In genomic region chr6:129661478-129662405, GRCh38 we compare ENCODE assay signal across 11 cellular contexts. TPM values are rescaled to one million over a fixed set of nuclear protein-coding genes. Genes with fewer than 3 reads are reported as not detected.
DNase-seq lines count a peak whose midpoint lies in the region; ATAC-seq and TF ChIP-seq lines count a peak whose summit lies in the region.
"Had no signal": no experiment of that assay in that cellular context is flagged by ENCODE, and none has a peak within 500 bp of the region (broad histone marks: within the 10 kb centered on the region; RNA-seq: fewer than 3 reads in every experiment).

No MANE protein-coding gene starts in this region.

- no peak overlapping the region for H3K27ac ChIP-seq in CD4-positive, alpha-beta T cell (ENCODE audit: low read depth, low read length)

- no peak for TF ChIP-seq CTCF in CD4-positive, alpha-beta T cell (IDR thresholded peaks at IDR 0.05)

- H3K9me3 Mint-ChIP-seq in CD4-positive, alpha-beta T cell, result no peaks in the 10 kb centered on the region
- no peaks in the 10 kb centered on the region for H3K9me3 Mint-ChIP-seq in dendritic cell treated with granulocyte-macrophage colony-stimulating factor and Interleukin-4, amounts not matched to agents 40 ng/mL and 50 ng/mL, for 4 days
- H3K9me3 Mint-ChIP-seq: activated T-helper 17 cell treated with anti-CD3 and anti-CD28 coated beads, Interleukin-2, amount 50 U/mL, for 72 hours; CD8-positive, alpha-beta memory T cell had no signal

- no peak overlapping the region for H3K27ac Mint-ChIP-seq in CD4-positive, alpha-beta T cell
- H3K27ac Mint-ChIP-seq in dendritic cell treated with granulocyte-macrophage colony-stimulating factor and Interleukin-4, amounts not matched to agents 40 ng/mL and 50 ng/mL, for 4 days, result peak overlapping the region; percentile 60
- H3K27ac Mint-ChIP-seq: activated T-helper 17 cell treated with anti-CD3 and anti-CD28 coated beads, Interleukin-2, amount 50 U/mL, for 72 hours had no signal

- POLR2A ChIA-PET in CD4-positive, alpha-beta T cell (lab: Charles Lee), result interaction anchor here (1.6 kb wide), 1 partner anchor 9 kb away, joined by 4 read pairs; no protein-coding TSS in a partner anchor

- CTCF ChIA-PET in CD4-positive, alpha-beta T cell (lab: Charles Lee), result interaction anchor here (1.4 kb wide), 1 partner anchor 10 kb away, joined by 3 read pairs; no protein-coding TSS in a partner anchor

- intact Hi-C loops in CD4-positive, alpha-beta T cell (cut with DNase I, micrococcal nuclease), result no loop called here
- intact Hi-C loops in dendritic cell treated with granulocyte-macrophage colony-stimulating factor and Interleukin-4, amounts not matched to agents 40 ng/mL and 50 ng/mL, for 4 days (cut with micrococcal nuclease), result no loop called here

- no peaks in the 10 kb centered on the region for H3K27me3 ChIP-seq in CD4-positive, alpha-beta T cell (ENCODE audit: control insufficient read depth, insufficient read depth, low read length)

- no peak for DNase-seq in CD4-positive, alpha-beta T cell
- no peak for DNase-seq in activated naive CD4-positive, alpha-beta T cell treated with anti-CD3 and anti-CD28 coated beads, Interleukin-2, amount 50 U/mL, for 16 hours
- DNase-seq in NCI-H2171 (lab: John Stamatoyannopoulos, UW), result no peak
- DNase-seq in OCI-M2 (lab: John Stamatoyannopoulos, UW; ENCODE audit: unreplicated experiment), result no peak
- DNase-seq in activated CD4-positive, alpha-beta T cell treated with anti-CD3 and anti-CD28 coated beads for 4 hours, result no peak
- DNase-seq: CD8-positive, alpha-beta memory T cell had no signal

- H3K36me3 Mint-ChIP-seq in CD4-positive, alpha-beta T cell (ENCODE audit: low read depth), result no peaks in the 10 kb centered on the region
- H3K36me3 Mint-ChIP-seq in dendritic cell treated with granulocyte-macrophage colony-stimulating factor and Interleukin-4, amounts not matched to agents 40 ng/mL and 50 ng/mL, for 4 days (ENCODE audit: low read depth), result peaks cover 72% of the 10 kb centered on the region

- no peak overlapping the region for H3K4me3 Mint-ChIP-seq in CD4-positive, alpha-beta T cell
- no peak overlapping the region for H3K4me3 Mint-ChIP-seq in dendritic cell treated with granulocyte-macrophage colony-stimulating factor and Interleukin-4, amounts not matched to agents 40 ng/mL and 50 ng/mL, for 4 days
- H3K4me3 Mint-ChIP-seq: activated T-helper 17 cell treated with anti-CD3 and anti-CD28 coated beads, Interleukin-2, amount 50 U/mL, for 72 hours; CD8-positive, alpha-beta memory T cell had no signal

- H3K9me3 ChIP-seq in CD4-positive, alpha-beta T cell (ENCODE audit: control insufficient read depth, low read length), result no peaks in the 10 kb centered on the region

- ATAC-seq in CD4-positive, alpha-beta T cell (ENCODE audit: poor library complexity), result peak; percentile 41
- ATAC-seq in GM19463 (IDR thresholded peaks at IDR 0.05; ENCODE audit: unreplicated experiment) (peak; percentile 29), HG03159 (IDR thresholded peaks at IDR 0.05; ENCODE audit: unreplicated experiment) (peak; percentile 8)
- ATAC-seq: activated T-helper 17 cell treated with anti-CD3 and anti-CD28 coated beads, Interleukin-2, amount 50 U/mL, for 72 hours; esophagus mucosa had no signal

- H3K27me3 Mint-ChIP-seq in CD4-positive, alpha-beta T cell, result no peaks in the 10 kb centered on the region
- no peaks in the 10 kb centered on the region for H3K27me3 Mint-ChIP-seq in dendritic cell treated with granulocyte-macrophage colony-stimulating factor and Interleukin-4, amounts not matched to agents 40 ng/mL and 50 ng/mL, for 4 days
- H3K27me3 Mint-ChIP-seq: activated T-helper 17 cell treated with anti-CD3 and anti-CD28 coated beads, Interleukin-2, amount 50 U/mL, for 72 hours; CD8-positive, alpha-beta memory T cell had no signal

- peaks cover 16% of the 10 kb centered on the region for H3K4me1 Mint-ChIP-seq in CD4-positive, alpha-beta T cell (ENCODE audit: low read depth)
- H3K4me1 Mint-ChIP-seq in dendritic cell treated with granulocyte-macrophage colony-stimulating factor and Interleukin-4, amounts not matched to agents 40 ng/mL and 50 ng/mL, for 4 days (ENCODE audit: low read depth), result peaks cover 76% of the 10 kb centered on the region

RNA-seq across cellular contexts. Expression of gene ARHGAP18, which starts 48.2 kb away (rescaled TPM):
- 1 to 10 TPM in 1 of 2 experiments, under 1 TPM in 1; 0.71 to 1.3 TPM for total RNA-seq in CD4-positive, alpha-beta T cell
